8 cellular contexts compared by ENCODE assay signal in the genomic region with DNA sequence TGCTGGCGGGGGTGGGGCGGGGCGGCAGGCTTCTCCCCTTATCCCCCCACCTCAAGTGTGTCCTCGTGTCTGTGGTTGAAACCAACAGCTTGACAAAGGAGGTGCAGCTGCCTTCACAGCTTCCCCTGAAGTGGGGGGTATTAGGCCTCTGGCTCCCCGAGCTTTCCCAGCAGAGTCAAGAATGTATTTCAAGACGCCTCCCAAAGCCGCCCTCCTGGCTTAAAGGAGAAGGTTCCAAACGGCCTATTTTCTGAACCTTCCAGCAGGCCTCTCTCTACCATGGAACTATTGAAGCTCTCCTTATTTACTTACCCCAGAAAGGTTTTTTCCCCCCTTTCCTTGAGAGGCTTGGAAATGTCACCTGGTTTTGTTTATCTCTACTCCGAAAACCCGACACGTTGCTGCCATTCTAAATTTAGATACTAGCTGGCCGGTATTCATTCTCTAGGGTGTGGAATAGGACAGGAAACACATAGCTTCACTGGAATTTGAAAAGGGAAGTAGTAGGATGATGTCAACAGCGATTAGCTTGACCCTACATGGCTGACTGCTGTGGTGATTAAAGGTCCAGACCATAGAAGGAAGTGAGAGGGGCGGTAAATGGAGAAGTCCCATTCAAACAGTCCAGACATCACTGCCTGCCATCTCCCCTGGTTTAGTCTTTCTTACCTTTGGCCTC. TPM values are rescaled to one million over a fixed set of nuclear protein-coding genes. Genes with fewer than 3 reads are reported as not detected.
A peak's percentile ranks its signal among the peaks of the same experiment; 100 is the strongest.
DNase-seq lines count a peak whose midpoint lies in the region; ATAC-seq and TF ChIP-seq lines count a peak whose summit lies in the region.

No MANE protein-coding gene starts in this region.

- H3K4me3 Mint-ChIP-seq in CD4-positive, alpha-beta memory T cell: peak overlapping the region; percentile 74 to 99 (median 94)

- peak; percentile 31 for ATAC-seq in GM18909 (IDR thresholded peaks at IDR 0.05; ENCODE audit: poor library complexity, unreplicated experiment)
- ATAC-seq in HG03457 (IDR thresholded peaks at IDR 0.05; ENCODE audit: unreplicated experiment): peak; percentile 18
- ATAC-seq in lung (ENCODE audit: insufficient read depth, low FRiP score): peak; percentile 41
- ATAC-seq in HG02798 (IDR thresholded peaks at IDR 0.05; ENCODE audit: poor library complexity, unreplicated experiment): no peak

- peak overlapping the region; percentile 18 to 34 for H3K4me3 ChIP-seq in CD4-positive, alpha-beta memory T cell (ENCODE audit: low read length in 2 of 2)
- H3K4me3 ChIP-seq in ectodermal cell (ENCODE audit: insufficient read depth, low read depth, low read length): peak overlapping the region; percentile 81
- peak overlapping the region; percentile 4 for H3K4me3 ChIP-seq in lung
- H3K4me3 ChIP-seq in tibial nerve: peak overlapping the region; percentile 30 to 100 (median 71)

- peaks cover 0 to 24% of the 10 kb centered on the region in 2 donors for H3K36me3 Mint-ChIP-seq in CD4-positive, alpha-beta memory T cell

- peaks cover 27% of the 10 kb centered on the region for H3K4me1 ChIP-seq in CD4-positive, alpha-beta memory T cell (ENCODE audit: insufficient read depth, low read length)
- H3K4me1 ChIP-seq in ectodermal cell (ENCODE audit: control insufficient read depth, insufficient read depth, low read length): peaks cover 5% of the 10 kb centered on the region
- H3K4me1 ChIP-seq in lung (ENCODE audit: control insufficient read depth in 2 of 2, insufficient read depth in 2 of 2, low read length in 2 of 2): peaks cover 2 to 10% of the 10 kb centered on the region in 2 donors
- H3K4me1 ChIP-seq in tibial nerve: peaks cover 0 to 32% (median 17%) of the 10 kb centered on the region in 4 donors

- H3K27me3 ChIP-seq in CD4-positive, alpha-beta memory T cell (ENCODE audit: insufficient read depth, low read length): no peaks in the 10 kb centered on the region
- H3K27me3 ChIP-seq in ectodermal cell (ENCODE audit: control insufficient read depth, insufficient read depth, low read length, poor library complexity, severe bottlenecking): no peaks in the 10 kb centered on the region
- H3K27me3 ChIP-seq in lung (ENCODE audit: control insufficient read depth, insufficient read depth): no peaks in the 10 kb centered on the region
- H3K27me3 ChIP-seq in tibial nerve: no peaks in the 10 kb centered on the region

- H3K27ac ChIP-seq in CD4-positive, alpha-beta memory T cell (ENCODE audit: low read depth, low read length): peak overlapping the region; percentile 81
- H3K27ac ChIP-seq in ectodermal cell (ENCODE audit: insufficient read depth, low read depth, low read length, poor library complexity, severe bottlenecking) (peak overlapping the region; percentile 85), lung (ENCODE audit: low read depth in 1 of 2, low read length in 1 of 2) (peak overlapping the region; percentile 96), tibial nerve (peak overlapping the region; percentile 76 to 99 (median 94))

- no peak for DNase-seq in CD4-positive, alpha-beta memory T cell
- DNase-seq in SIG-M5 treated with dmso at 0.1 percent for 504 hours (lab: John Stamatoyannopoulos, UW; ENCODE audit: unreplicated experiment): peak; percentile 82
- DNase-seq in lung (ENCODE audit: low spot score): peak; percentile 51
- DNase-seq in tibial nerve (ENCODE audit: low spot score in 2 of 2): peak in 1 of 2 donors; percentile 44

- CTCF ChIA-PET in CD4-positive, alpha-beta memory T cell (lab: Charles Lee; ENCODE audit: partially characterized antibody): interaction anchor here (0.9 to 4.0 kb wide), 6 partner anchors 19 to 215 kb away, joined by 3 to 45 read pairs (median 5); a partner anchor contains a TSS

- no peak for TF ChIP-seq CTCF in lung (IDR thresholded peaks at IDR 0.05; ENCODE audit: control extremely low read depth, extremely low read depth)
- TF ChIP-seq CTCF in tibial nerve (IDR thresholded peaks at IDR 0.05): no peak

- peaks cover 15 to 41% (median 24%) of the 10 kb centered on the region in 4 donors for H3K4me1 Mint-ChIP-seq in CD4-positive, alpha-beta memory T cell

- H3K27me3 Mint-ChIP-seq in CD4-positive, alpha-beta memory T cell: peaks cover 0 to 2% of the 10 kb centered on the region in 2 donors

- no peaks in the 10 kb centered on the region for H3K9me3 Mint-ChIP-seq in CD4-positive, alpha-beta memory T cell

- H3K36me3 ChIP-seq in CD4-positive, alpha-beta memory T cell (ENCODE audit: insufficient read depth, low read length): no peaks in the 10 kb centered on the region
- H3K36me3 ChIP-seq in ectodermal cell (ENCODE audit: control insufficient read depth, insufficient read depth, low read length): no peaks in the 10 kb centered on the region
- no peaks in the 10 kb centered on the region for H3K36me3 ChIP-seq in lung (ENCODE audit: control insufficient read depth in 2 of 2, insufficient read depth in 2 of 2, low read length in 2 of 2)
- H3K36me3 ChIP-seq in tibial nerve: no peaks in the 10 kb centered on the region

- POLR2A ChIA-PET in CD4-positive, alpha-beta memory T cell (lab: Charles Lee; ENCODE audit: partially characterized antibody): interaction anchor here (0.5 to 3.9 kb wide), 23 partner anchors 9 to 441 kb away, joined by 3 to 40 read pairs (median 6); a partner anchor contains a TSS

- peak overlapping the region; percentile 89 to 98 (median 92) for H3K27ac Mint-ChIP-seq in CD4-positive, alpha-beta memory T cell

- 14 to 15% methylated on average over 14 of the region's 14 CpGs for WGBS in ectodermal cell, 2 experiments
- 3% methylated on average over 14 of the region's 14 CpGs for WGBS in lung, 2 donors
- 8 to 9% methylated on average over 10 to 11 of the region's 14 CpGs for WGBS in tibial nerve, 2 donors

- no peaks in the 10 kb centered on the region for H3K9me3 ChIP-seq in CD4-positive, alpha-beta memory T cell (ENCODE audit: control insufficient read depth in 1 of 2, low read length in 2 of 2)
- H3K9me3 ChIP-seq in ectodermal cell (ENCODE audit: control insufficient read depth, low read length): no peaks in the 10 kb centered on the region
- no peaks in the 10 kb centered on the region for H3K9me3 ChIP-seq in lung (ENCODE audit: control insufficient read depth in 2 of 2, insufficient read depth in 1 of 2, low read length in 1 of 2)
- H3K9me3 ChIP-seq in tibial nerve: no peaks in the 10 kb centered on the region

- peak; percentile 59 to 79 for TF ChIP-seq EP300 in tibial nerve (IDR thresholded peaks at IDR 0.05)

- intact Hi-C loops in CD4-positive, alpha-beta memory T cell (cut with micrococcal nuclease): loop anchor here (1.0 to 5.0 kb wide), 8 partner anchors 27 to 441 kb away; a partner anchor contains a TSS

- TF ChIP-seq POLR2A in tibial nerve (IDR thresholded peaks at IDR 0.05): no peak

RNA-seq across cellular contexts. Expression of a gene that starts 0.7 kb away (rescaled TPM):
- 100 to 1,000 TPM; 127 to 138 TPM for total RNA-seq in CD4-positive, alpha-beta memory T cell
- 10 to 100 TPM; 15.3 to 26.3 TPM for polyA plus RNA-seq in CD4-positive, alpha-beta memory T cell
- 104 TPM for polyA plus RNA-seq in ectodermal cell (2013, experiment 1 of 4)
- 99.6 TPM for polyA plus RNA-seq in ectodermal cell (2013, experiment 2 of 4)
- polyA plus RNA-seq in ectodermal cell (2013, experiment 3 of 4): 92.6 TPM
- 99.0 TPM for polyA plus RNA-seq in ectodermal cell (2013, experiment 4 of 4)
- total RNA-seq in lung (100 to 1,000 TPM; 162 to 454 TPM), tibial nerve (100 to 1,000 TPM; 287 to 339 (median 313) TPM)
- polyA plus RNA-seq in lung: 100 to 1,000 TPM in 1 of 2 donors, 10 to 100 TPM in 1; 56.8 to 142 TPM

Comparison
In these comparisons a context has a peak if more than half of its experiments do, and no peak if none do; other contexts are left out.
1. DNase-seq: peak in SIG-M5 treated with dmso at 0.1 percent for 504 hours (single experiment) and lung (single experiment); none in CD4-positive, alpha-beta memory T cell (0 of 5).
2. H3K4me3 ChIP-seq: peak in every context shown above with its lines; median percentile 81 in ectodermal cell; 71 in tibial nerve; 26 in CD4-positive, alpha-beta memory T cell; 4 in lung.
3. Peak in every context shown above with its lines, with median percentiles within 50 percentile points of each other: H3K27ac ChIP-seq.